22 cellular contexts compared by ENCODE assay signal in genomic region chr5:38830521-38831051, GRCh38. TPM values are rescaled to one million over a fixed set of nuclear protein-coding genes. Genes with fewer than 3 reads are reported as not detected.
A peak's percentile ranks its signal among the peaks of the same experiment; 100 is the strongest.
DNase-seq lines count a peak whose midpoint lies in the region; ATAC-seq and TF ChIP-seq lines count a peak whose summit lies in the region.
"Had no signal": no experiment of that assay in that cellular context is flagged by ENCODE, and none has a peak within 500 bp of the region (broad histone marks: within the 10 kb centered on the region; RNA-seq: fewer than 3 reads in every experiment).

No MANE protein-coding gene starts in this region.

- H3K27me3 ChIP-seq in breast epithelium (peaks cover 0 to 2% of the 10 kb centered on the region in 2 donors), adipocyte (replicated peaks; ENCODE audit: control insufficient read depth, insufficient read depth, low read length) (no peaks in the 10 kb centered on the region), gastroesophageal sphincter (no peaks in the 10 kb centered on the region), prostate gland (replicated peaks; ENCODE audit: insufficient read depth) (no peaks in the 10 kb centered on the region)
- H3K27me3 ChIP-seq: pancreas had no signal

- intact Hi-C loops in MCF 10A (cut with micrococcal nuclease), result no loop called here
- intact Hi-C loops in breast epithelium (cut with DNase I; ENCODE audit: low total_unique reads), result no loop called here
- intact Hi-C loops in prostate gland (cut with DNase I), result loop anchor here (5.0 kb wide), 1 partner anchor 92 kb away; no protein-coding TSS in a partner anchor

- H3K4me1 Mint-ChIP-seq in MCF 10A (ENCODE audit: insufficient read depth, unreplicated experiment), result peaks cover 50% of the 10 kb centered on the region
- H3K4me1 Mint-ChIP-seq: CD14-positive monocyte had no signal

- POLR2A ChIA-PET in MCF 10A (lab: Yijun Ruan, JAX), result interaction anchor here (0.8 to 3.0 kb wide), 7 partner anchors 11 to 273 kb away, joined by 3 to 25 read pairs (median 4); partner anchors contain the start of gene OSMR

- peak; percentile 30 for ATAC-seq in gastroesophageal sphincter
- no peak for ATAC-seq in HG03025 (IDR thresholded peaks at IDR 0.05; ENCODE audit: low FRiP score, unreplicated experiment)
- ATAC-seq in GM19455 (IDR thresholded peaks at IDR 0.05; ENCODE audit: unreplicated experiment), result no peak

- H3K4me1 ChIP-seq in breast epithelium (peaks cover 0 to 14% of the 10 kb centered on the region in 2 donors), adipocyte (ENCODE audit: control insufficient read depth, insufficient read depth, low read length) (peaks cover 45% of the 10 kb centered on the region), gastroesophageal sphincter (peaks cover 0 to 6% (median 0%) of the 10 kb centered on the region in 3 donors), prostate gland (replicated peaks) (no peaks in the 10 kb centered on the region)
- H3K4me1 ChIP-seq: pancreas had no signal

- H3K9me3 Mint-ChIP-seq in MCF 10A (ENCODE audit: unreplicated experiment), result no peaks in the 10 kb centered on the region

- TF ChIP-seq POLR2A in breast epithelium (IDR thresholded peaks at IDR 0.05), result no peak
- TF ChIP-seq POLR2A in gastroesophageal sphincter (IDR thresholded peaks at IDR 0.05), result no peak
- no peak for TF ChIP-seq POLR2A in prostate gland (IDR thresholded peaks at IDR 0.05)

- TF ChIP-seq EP300 in gastroesophageal sphincter (IDR thresholded peaks at IDR 0.05), result no peak

- H3K36me3 Mint-ChIP-seq in MCF 10A (ENCODE audit: insufficient read depth, unreplicated experiment), result peaks cover 24% of the 10 kb centered on the region
- H3K36me3 Mint-ChIP-seq: CD14-positive monocyte had no signal

- DNase-seq in MCF 10A (ENCODE audit: unreplicated experiment) (peak; percentile 90), breast epithelium (ENCODE audit: low spot score in 2 of 2) (no peak), adipocyte (ENCODE audit: low read depth) (no peak), NCI-H128 (lab: John Stamatoyannopoulos, UW; ENCODE audit: unreplicated experiment) (no peak), prostate gland (ENCODE audit: low spot score) (no peak)
- DNase-seq: activated CD4-positive, CD25-positive, alpha-beta regulatory T cell treated with anti-CD3 and anti-CD28 coated beads, Interleukin-2, amount 50 U/mL, for 72 hours; activated effector memory CD4-positive, alpha-beta T cell treated with anti-CD3 and anti-CD28 coated beads, Interleukin-2, amount 50 U/mL, for 16 hours; amniotic stem cell; cerebellar nuclear complex; effector memory CD4-positive, alpha-beta T cell; H7; NCI-H1436 treated with DMSO at 0.1 percent for 48 hours; NCI-H345; pancreas; SHP77 treated with DMSO at 0.1 percent for 48 hours; spleen; T-helper 2 cell had no signal

- no peaks in the 10 kb centered on the region for H3K27me3 Mint-ChIP-seq in MCF 10A (ENCODE audit: insufficient read depth, unreplicated experiment)

- CTCF ChIA-PET in MCF 10A (lab: Yijun Ruan, JAX), result interaction anchor here (0.7 to 1.3 kb wide), 5 partner anchors 12 to 92 kb away, joined by 3 to 4 read pairs (median 3); no protein-coding TSS in a partner anchor

- H3K4me3 Mint-ChIP-seq in MCF 10A (ENCODE audit: unreplicated experiment), result no peak overlapping the region
- H3K4me3 Mint-ChIP-seq: CD14-positive monocyte had no signal

- BruUV-seq in MCF 10A (replicated peaks; lab: Mats Ljungman, UMichigan), result no TSS peak

- H3K9me3 ChIP-seq in breast epithelium (no peaks in the 10 kb centered on the region), adipocyte (ENCODE audit: control insufficient read depth, low read length) (no peaks in the 10 kb centered on the region), gastroesophageal sphincter (no peaks in the 10 kb centered on the region), prostate gland (no peaks in the 10 kb centered on the region)
- H3K9me3 ChIP-seq: pancreas, spleen, thoracic aorta had no signal

- WGBS in gastroesophageal sphincter (ENCODE audit: low coverage in 1 of 2), 2 donors, result 87% methylated on average over 2 of the region's 3 CpGs; no CpG with 5 or more reads in 1 of the 2 donors
- 62% methylated on average over 3 of the region's 3 CpGs for WGBS in prostate gland

- peak overlapping the region; percentile 54 for H3K27ac Mint-ChIP-seq in MCF 10A (ENCODE audit: low read depth, unreplicated experiment)
- H3K27ac Mint-ChIP-seq: CD14-positive monocyte had no signal

- H3K4me3 ChIP-seq in breast epithelium, result no peak overlapping the region
- H3K4me3 ChIP-seq in adipocyte (ENCODE audit: low read length), result no peak overlapping the region
- H3K4me3 ChIP-seq in gastroesophageal sphincter, result no peak overlapping the region
- no peak overlapping the region for H3K4me3 ChIP-seq in prostate gland
- H3K4me3 ChIP-seq: pancreas, spleen, thoracic aorta had no signal

- TF ChIP-seq CTCF in MCF 10A (IDR thresholded peaks at IDR 0.05; ENCODE audit: unreplicated experiment) (no peak), breast epithelium (IDR thresholded peaks at IDR 0.05) (no peak), gastroesophageal sphincter (IDR thresholded peaks at IDR 0.05) (no peak), prostate gland (IDR thresholded peaks at IDR 0.05) (no peak)

- H3K9ac ChIP-seq in adipocyte (ENCODE audit: low read length), result peak overlapping the region; percentile 47

- H3K27ac ChIP-seq in breast epithelium (peak overlapping the region in 1 of 2 donors; percentile 79), gastroesophageal sphincter (no peak overlapping the region), prostate gland (no peak overlapping the region)
- H3K27ac ChIP-seq: pancreas, spleen, thoracic aorta had no signal

- no peaks in the 10 kb centered on the region for H3K36me3 ChIP-seq in breast epithelium
- H3K36me3 ChIP-seq in adipocyte (ENCODE audit: control insufficient read depth, insufficient read depth, low read length, severe bottlenecking), result peaks cover 23% of the 10 kb centered on the region
- H3K36me3 ChIP-seq in gastroesophageal sphincter, result peaks cover 0 to 10% of the 10 kb centered on the region in 2 donors
- no peaks in the 10 kb centered on the region for H3K36me3 ChIP-seq in prostate gland
- H3K36me3 ChIP-seq: pancreas, spleen, thoracic aorta had no signal

RNA-seq across cellular contexts. Expression of gene OSMR, which starts 15.2 kb away (rescaled TPM):
- total RNA-seq in MCF 10A (2022), result 86.1 and 89.1 TPM in 2 replicates
- total RNA-seq in breast epithelium, result 100 to 1,000 TPM in 1 of 3 donors, 10 to 100 TPM in 2; 32.2 to 121 (median 54.0) TPM
- 10 to 100 TPM; 32.5 to 52.6 (median 42.6) TPM for total RNA-seq in gastroesophageal sphincter
- 10 to 100 TPM; 14.3 to 21.6 TPM for total RNA-seq in prostate gland
